ENCODE assay signal across 1 cellular context in the genomic region with DNA sequence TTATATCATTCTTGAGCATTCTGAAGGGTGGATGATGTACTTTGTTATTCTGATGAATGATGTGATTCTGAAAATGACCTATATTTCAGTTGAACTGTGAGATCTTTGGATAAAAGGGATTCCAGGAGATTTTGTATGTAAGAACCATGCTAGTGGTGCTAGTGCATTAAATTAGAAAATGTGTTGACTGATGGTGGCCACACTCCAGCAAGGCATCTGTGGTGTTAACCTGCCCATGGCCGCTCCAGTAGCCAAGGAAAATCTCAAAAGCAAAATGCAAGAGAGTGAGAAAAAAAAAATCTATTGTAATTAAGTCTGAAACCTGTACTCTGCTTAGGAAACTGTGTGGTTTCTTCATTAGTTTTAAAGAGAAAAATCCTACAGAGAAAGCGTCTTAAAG.
TF ChIP-seq lines count a peak whose summit lies in the region.

No MANE protein-coding gene starts in this region.

TF ChIP-seq in WTC11, 78 proteins besides CTCF, POLR2A, EP300 and RAD21 (continued from another document):
- TF ChIP-seq, protein P1, sequence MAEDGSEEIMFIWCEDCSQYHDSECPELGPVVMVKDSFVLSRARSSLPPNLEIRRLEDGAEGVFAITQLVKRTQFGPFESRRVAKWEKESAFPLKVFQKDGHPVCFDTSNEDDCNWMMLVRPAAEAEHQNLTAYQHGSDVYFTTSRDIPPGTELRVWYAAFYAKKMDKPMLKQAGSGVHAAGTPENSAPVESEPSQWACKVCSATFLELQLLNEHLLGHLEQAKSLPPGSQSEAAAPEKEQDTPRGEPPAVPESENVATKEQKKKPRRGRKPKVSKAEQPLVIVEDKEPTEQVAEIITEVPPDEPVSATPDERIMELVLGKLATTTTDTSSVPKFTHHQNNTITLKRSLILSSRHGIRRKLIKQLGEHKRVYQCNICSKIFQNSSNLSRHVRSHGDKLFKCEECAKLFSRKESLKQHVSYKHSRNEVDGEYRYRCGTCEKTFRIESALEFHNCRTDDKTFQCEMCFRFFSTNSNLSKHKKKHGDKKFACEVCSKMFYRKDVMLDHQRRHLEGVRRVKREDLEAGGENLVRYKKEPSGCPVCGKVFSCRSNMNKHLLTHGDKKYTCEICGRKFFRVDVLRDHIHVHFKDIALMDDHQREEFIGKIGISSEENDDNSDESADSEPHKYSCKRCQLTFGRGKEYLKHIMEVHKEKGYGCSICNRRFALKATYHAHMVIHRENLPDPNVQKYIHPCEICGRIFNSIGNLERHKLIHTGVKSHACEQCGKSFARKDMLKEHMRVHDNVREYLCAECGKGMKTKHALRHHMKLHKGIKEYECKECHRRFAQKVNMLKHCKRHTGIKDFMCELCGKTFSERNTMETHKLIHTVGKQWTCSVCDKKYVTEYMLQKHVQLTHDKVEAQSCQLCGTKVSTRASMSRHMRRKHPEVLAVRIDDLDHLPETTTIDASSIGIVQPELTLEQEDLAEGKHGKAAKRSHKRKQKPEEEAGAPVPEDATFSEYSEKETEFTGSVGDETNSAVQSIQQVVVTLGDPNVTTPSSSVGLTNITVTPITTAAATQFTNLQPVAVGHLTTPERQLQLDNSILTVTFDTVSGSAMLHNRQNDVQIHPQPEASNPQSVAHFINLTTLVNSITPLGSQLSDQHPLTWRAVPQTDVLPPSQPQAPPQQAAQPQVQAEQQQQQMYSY (CRISPR knock-in tag; IDR thresholded peaks at IDR 0.05): no peak
- TF ChIP-seq JAZF1 (CRISPR knock-in tag; IDR thresholded peaks at IDR 0.05): no peak
- no peak for TF ChIP-seq ZNF263 (CRISPR knock-in tag; IDR thresholded peaks at IDR 0.05; ENCODE audit: low read depth)
- TF ChIP-seq, protein P2, sequence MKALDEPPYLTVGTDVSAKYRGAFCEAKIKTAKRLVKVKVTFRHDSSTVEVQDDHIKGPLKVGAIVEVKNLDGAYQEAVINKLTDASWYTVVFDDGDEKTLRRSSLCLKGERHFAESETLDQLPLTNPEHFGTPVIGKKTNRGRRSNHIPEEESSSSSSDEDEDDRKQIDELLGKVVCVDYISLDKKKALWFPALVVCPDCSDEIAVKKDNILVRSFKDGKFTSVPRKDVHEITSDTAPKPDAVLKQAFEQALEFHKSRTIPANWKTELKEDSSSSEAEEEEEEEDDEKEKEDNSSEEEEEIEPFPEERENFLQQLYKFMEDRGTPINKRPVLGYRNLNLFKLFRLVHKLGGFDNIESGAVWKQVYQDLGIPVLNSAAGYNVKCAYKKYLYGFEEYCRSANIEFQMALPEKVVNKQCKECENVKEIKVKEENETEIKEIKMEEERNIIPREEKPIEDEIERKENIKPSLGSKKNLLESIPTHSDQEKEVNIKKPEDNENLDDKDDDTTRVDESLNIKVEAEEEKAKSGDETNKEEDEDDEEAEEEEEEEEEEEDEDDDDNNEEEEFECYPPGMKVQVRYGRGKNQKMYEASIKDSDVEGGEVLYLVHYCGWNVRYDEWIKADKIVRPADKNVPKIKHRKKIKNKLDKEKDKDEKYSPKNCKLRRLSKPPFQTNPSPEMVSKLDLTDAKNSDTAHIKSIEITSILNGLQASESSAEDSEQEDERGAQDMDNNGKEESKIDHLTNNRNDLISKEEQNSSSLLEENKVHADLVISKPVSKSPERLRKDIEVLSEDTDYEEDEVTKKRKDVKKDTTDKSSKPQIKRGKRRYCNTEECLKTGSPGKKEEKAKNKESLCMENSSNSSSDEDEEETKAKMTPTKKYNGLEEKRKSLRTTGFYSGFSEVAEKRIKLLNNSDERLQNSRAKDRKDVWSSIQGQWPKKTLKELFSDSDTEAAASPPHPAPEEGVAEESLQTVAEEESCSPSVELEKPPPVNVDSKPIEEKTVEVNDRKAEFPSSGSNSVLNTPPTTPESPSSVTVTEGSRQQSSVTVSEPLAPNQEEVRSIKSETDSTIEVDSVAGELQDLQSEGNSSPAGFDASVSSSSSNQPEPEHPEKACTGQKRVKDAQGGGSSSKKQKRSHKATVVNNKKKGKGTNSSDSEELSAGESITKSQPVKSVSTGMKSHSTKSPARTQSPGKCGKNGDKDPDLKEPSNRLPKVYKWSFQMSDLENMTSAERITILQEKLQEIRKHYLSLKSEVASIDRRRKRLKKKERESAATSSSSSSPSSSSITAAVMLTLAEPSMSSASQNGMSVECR (CRISPR knock-in tag; IDR thresholded peaks at IDR 0.05; ENCODE audit: borderline replicate concordance): no peak
- no peak for TF ChIP-seq MXD4 (CRISPR knock-in tag; IDR thresholded peaks at IDR 0.05; ENCODE audit: borderline replicate concordance)
- TF ChIP-seq, protein P3, sequence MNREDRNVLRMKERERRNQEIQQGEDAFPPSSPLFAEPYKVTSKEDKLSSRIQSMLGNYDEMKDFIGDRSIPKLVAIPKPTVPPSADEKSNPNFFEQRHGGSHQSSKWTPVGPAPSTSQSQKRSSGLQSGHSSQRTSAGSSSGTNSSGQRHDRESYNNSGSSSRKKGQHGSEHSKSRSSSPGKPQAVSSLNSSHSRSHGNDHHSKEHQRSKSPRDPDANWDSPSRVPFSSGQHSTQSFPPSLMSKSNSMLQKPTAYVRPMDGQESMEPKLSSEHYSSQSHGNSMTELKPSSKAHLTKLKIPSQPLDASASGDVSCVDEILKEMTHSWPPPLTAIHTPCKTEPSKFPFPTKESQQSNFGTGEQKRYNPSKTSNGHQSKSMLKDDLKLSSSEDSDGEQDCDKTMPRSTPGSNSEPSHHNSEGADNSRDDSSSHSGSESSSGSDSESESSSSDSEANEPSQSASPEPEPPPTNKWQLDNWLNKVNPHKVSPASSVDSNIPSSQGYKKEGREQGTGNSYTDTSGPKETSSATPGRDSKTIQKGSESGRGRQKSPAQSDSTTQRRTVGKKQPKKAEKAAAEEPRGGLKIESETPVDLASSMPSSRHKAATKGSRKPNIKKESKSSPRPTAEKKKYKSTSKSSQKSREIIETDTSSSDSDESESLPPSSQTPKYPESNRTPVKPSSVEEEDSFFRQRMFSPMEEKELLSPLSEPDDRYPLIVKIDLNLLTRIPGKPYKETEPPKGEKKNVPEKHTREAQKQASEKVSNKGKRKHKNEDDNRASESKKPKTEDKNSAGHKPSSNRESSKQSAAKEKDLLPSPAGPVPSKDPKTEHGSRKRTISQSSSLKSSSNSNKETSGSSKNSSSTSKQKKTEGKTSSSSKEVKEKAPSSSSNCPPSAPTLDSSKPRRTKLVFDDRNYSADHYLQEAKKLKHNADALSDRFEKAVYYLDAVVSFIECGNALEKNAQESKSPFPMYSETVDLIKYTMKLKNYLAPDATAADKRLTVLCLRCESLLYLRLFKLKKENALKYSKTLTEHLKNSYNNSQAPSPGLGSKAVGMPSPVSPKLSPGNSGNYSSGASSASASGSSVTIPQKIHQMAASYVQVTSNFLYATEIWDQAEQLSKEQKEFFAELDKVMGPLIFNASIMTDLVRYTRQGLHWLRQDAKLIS (CRISPR knock-in tag; IDR thresholded peaks at IDR 0.05; ENCODE audit: borderline replicate concordance): no peak
- TF ChIP-seq SMAD3 (CRISPR knock-in tag; IDR thresholded peaks at IDR 0.05; ENCODE audit: borderline replicate concordance): no peak
- TF ChIP-seq IRF2 (CRISPR knock-in tag; IDR thresholded peaks at IDR 0.05; ENCODE audit: borderline replicate concordance, low read depth): no peak
- TF ChIP-seq, protein P4, sequence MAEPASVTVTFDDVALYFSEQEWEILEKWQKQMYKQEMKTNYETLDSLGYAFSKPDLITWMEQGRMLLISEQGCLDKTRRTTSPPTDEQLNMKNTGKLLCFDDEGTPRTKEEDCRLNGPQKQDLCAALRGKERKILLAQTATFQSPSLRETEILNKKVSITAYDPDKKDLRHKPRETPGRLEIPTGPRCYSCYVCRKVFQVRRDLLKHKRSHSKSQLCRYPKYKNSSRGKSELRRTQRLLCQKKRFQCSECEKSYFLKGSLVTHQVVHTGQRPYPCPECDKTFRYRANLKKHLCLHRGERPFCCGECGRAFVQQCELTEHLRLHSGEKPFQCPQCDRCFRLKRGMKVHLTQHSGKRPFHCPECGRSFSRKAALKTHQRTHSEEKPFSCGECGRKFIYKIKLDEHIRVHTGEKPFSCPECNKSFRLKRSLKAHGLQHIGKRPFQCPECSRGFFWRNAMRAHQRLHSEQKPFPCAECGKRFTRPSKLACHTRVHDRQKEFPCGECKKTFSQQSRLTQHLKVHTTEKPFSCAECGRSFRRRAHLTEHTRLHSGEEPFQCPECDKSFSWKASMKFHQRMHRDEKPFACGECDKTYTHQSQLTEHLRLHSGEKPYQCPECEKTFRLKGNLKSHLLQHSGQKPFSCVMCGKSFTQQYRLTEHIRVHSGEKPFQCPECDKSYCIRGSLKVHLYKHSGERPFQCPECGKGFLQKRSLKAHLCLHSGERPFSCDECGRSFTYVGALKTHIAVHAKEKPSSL (CRISPR knock-in tag; conservative IDR thresholded peaks at IDR 0.05): no peak
- no peak for TF ChIP-seq ZNF396 (CRISPR knock-in tag; IDR thresholded peaks at IDR 0.05; ENCODE audit: borderline replicate concordance)
- no peak for TF ChIP-seq GABPB1 (CRISPR knock-in tag; IDR thresholded peaks at IDR 0.05)
- TF ChIP-seq, protein P5, sequence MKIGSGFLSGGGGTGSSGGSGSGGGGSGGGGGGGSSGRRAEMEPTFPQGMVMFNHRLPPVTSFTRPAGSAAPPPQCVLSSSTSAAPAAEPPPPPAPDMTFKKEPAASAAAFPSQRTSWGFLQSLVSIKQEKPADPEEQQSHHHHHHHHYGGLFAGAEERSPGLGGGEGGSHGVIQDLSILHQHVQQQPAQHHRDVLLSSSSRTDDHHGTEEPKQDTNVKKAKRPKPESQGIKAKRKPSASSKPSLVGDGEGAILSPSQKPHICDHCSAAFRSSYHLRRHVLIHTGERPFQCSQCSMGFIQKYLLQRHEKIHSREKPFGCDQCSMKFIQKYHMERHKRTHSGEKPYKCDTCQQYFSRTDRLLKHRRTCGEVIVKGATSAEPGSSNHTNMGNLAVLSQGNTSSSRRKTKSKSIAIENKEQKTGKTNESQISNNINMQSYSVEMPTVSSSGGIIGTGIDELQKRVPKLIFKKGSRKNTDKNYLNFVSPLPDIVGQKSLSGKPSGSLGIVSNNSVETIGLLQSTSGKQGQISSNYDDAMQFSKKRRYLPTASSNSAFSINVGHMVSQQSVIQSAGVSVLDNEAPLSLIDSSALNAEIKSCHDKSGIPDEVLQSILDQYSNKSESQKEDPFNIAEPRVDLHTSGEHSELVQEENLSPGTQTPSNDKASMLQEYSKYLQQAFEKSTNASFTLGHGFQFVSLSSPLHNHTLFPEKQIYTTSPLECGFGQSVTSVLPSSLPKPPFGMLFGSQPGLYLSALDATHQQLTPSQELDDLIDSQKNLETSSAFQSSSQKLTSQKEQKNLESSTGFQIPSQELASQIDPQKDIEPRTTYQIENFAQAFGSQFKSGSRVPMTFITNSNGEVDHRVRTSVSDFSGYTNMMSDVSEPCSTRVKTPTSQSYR (CRISPR knock-in tag; IDR thresholded peaks at IDR 0.05): no peak
- TF ChIP-seq JUN (CRISPR knock-in tag; IDR thresholded peaks at IDR 0.05): no peak
TF ChIP-seq in WTC11: peak in this region for 0.
